Comparison of ENCODE assay signal across 10 cellular contexts in the genomic region with DNA sequence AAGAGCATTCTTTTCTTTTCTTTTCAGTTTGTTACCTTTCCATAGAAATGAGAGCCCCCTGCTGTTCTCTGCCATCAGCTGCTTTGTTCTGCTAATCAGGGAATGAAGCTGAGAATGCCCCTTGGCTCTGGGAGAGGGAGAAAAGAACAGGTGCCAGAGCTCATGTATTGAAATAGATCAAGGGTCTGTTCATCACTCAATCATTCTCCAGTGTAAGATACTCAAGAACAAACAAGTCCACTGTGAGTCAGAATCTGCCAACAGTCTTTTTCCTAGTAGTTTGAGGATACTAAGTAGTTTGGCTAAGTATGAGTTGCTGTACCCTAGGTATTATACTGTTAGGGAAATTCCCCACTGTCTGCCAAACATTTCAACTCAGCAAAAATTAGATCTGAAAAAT.
A peak's percentile ranks its signal among the peaks of the same experiment; 100 is the strongest.
DNase-seq lines count a peak whose midpoint lies in the region.
"Had no signal": no experiment of that assay in that cellular context is flagged by ENCODE, and none has a peak within 500 bp of the region (broad histone marks: within the 10 kb centered on the region; RNA-seq: fewer than 3 reads in every experiment).

No MANE protein-coding gene starts in this region.

- intact Hi-C loops in activated CD4-positive, alpha-beta memory T cell treated with anti-CD3 and anti-CD28 coated beads for 36 hours (cut with micrococcal nuclease): loop anchor here (1.0 to 10.0 kb wide), 10 partner anchors 137 to 747 kb away; a partner anchor contains a TSS

- no peak overlapping the region for H3K4me3 Mint-ChIP-seq in CD8-positive, alpha-beta memory T cell
- peak overlapping the region; percentile 29 for H3K4me3 Mint-ChIP-seq in activated CD4-positive, alpha-beta memory T cell treated with anti-CD3 and anti-CD28 coated beads for 36 hours

- H3K4me1 ChIP-seq in CD8-positive, alpha-beta memory T cell (ENCODE audit: insufficient read depth, low read length): peaks cover 19% of the 10 kb centered on the region
- peaks cover 2% of the 10 kb centered on the region; the same call in 1 of the 2 replicates for H3K4me1 ChIP-seq in HAP-1

- no peak overlapping the region for H3K4me3 ChIP-seq in CD8-positive, alpha-beta memory T cell (ENCODE audit: low read length)
- no peak overlapping the region for H3K4me3 ChIP-seq in HAP-1

- no peaks in the 10 kb centered on the region for H3K36me3 Mint-ChIP-seq in CD8-positive, alpha-beta memory T cell
- no peaks in the 10 kb centered on the region for H3K36me3 Mint-ChIP-seq in activated CD4-positive, alpha-beta memory T cell treated with anti-CD3 and anti-CD28 coated beads for 36 hours

- in situ Hi-C loops in HAP-1 (cut with MboI; ENCODE audit: low sequenced_read_pairs): no loop called here

- H3K4me1 Mint-ChIP-seq in CD8-positive, alpha-beta memory T cell: peaks cover 17 to 48% (median 31%) of the 10 kb centered on the region in 3 donors
- H3K4me1 Mint-ChIP-seq in activated CD4-positive, alpha-beta memory T cell treated with anti-CD3 and anti-CD28 coated beads for 36 hours (ENCODE audit: low read depth): peaks cover 45% of the 10 kb centered on the region

- no peak for DNase-seq in CD8-positive, alpha-beta memory T cell
- DNase-seq in HAP-1 (ENCODE audit: low spot score in 2 of 2) (peak; percentile 5 to 27), iPS DF 4.7 (ENCODE audit: extremely low read depth, low spot score) (peak; percentile 74), HPDE6-E6E7 (ENCODE audit: extremely low spot score) (no peak), NCI-H446 (lab: John Stamatoyannopoulos, UW) (no peak), globus pallidus (ENCODE audit: low spot score) (no peak)
- no peak for DNase-seq in activated CD4-positive, alpha-beta memory T cell treated with anti-CD3 and anti-CD28 coated beads for 36 hours
- no peak for DNase-seq in stimulated activated naive CD4-positive, alpha-beta T cell (lab: John Stamatoyannopoulos, UW)
- DNase-seq: KG1, SW 1271 had no signal

- no peaks in the 10 kb centered on the region for H3K27me3 ChIP-seq in CD8-positive, alpha-beta memory T cell (ENCODE audit: insufficient read depth, low read length, poor library complexity, severe bottlenecking)
- H3K27me3 ChIP-seq in HAP-1 (ENCODE audit: low read depth): no peaks in the 10 kb centered on the region

- CTCF ChIA-PET in CD8-positive, alpha-beta memory T cell (lab: Charles Lee): interaction anchor here (0.6 kb wide), 1 partner anchor 887 kb away, joined by 3 read pairs; no protein-coding TSS in a partner anchor
- CTCF ChIA-PET in activated CD4-positive, alpha-beta memory T cell treated with anti-CD3 and anti-CD28 coated beads for 36 hours (lab: Charles Lee): interaction anchor here (1.1 kb wide), 1 partner anchor 13 kb away, joined by 3 read pairs; no protein-coding TSS in a partner anchor

- no peaks in the 10 kb centered on the region for H3K36me3 ChIP-seq in CD8-positive, alpha-beta memory T cell (ENCODE audit: insufficient read depth, low read length)
- no peaks in the 10 kb centered on the region for H3K36me3 ChIP-seq in HAP-1 (replicated peaks)

- no peak overlapping the region for H3K27ac ChIP-seq in CD8-positive, alpha-beta memory T cell (ENCODE audit: low read depth, low read length)

- no peaks in the 10 kb centered on the region for H3K9me3 Mint-ChIP-seq in CD8-positive, alpha-beta memory T cell
- H3K9me3 Mint-ChIP-seq in activated CD4-positive, alpha-beta memory T cell treated with anti-CD3 and anti-CD28 coated beads for 36 hours: no peaks in the 10 kb centered on the region

- peaks cover 0 to 3% of the 10 kb centered on the region in 2 donors for H3K27me3 Mint-ChIP-seq in CD8-positive, alpha-beta memory T cell
- H3K27me3 Mint-ChIP-seq in activated CD4-positive, alpha-beta memory T cell treated with anti-CD3 and anti-CD28 coated beads for 36 hours: no peaks in the 10 kb centered on the region

- H3K27ac Mint-ChIP-seq in CD8-positive, alpha-beta memory T cell: peak overlapping the region in 7 of 8 donors; percentile 11 to 87 (median 65)
- peak overlapping the region; percentile 88 for H3K27ac Mint-ChIP-seq in activated CD4-positive, alpha-beta memory T cell treated with anti-CD3 and anti-CD28 coated beads for 36 hours

- POLR2A ChIA-PET in CD8-positive, alpha-beta memory T cell (lab: Charles Lee): no interaction called here
- POLR2A ChIA-PET in activated CD4-positive, alpha-beta memory T cell treated with anti-CD3 and anti-CD28 coated beads for 36 hours (lab: Charles Lee): no interaction called here

- H3K9me3 ChIP-seq in CD8-positive, alpha-beta memory T cell (ENCODE audit: low read length): no peaks in the 10 kb centered on the region
- H3K9me3 ChIP-seq in HAP-1: no peaks in the 10 kb centered on the region

Comparison
In these comparisons a context has a peak if more than half of its experiments do, and no peak if none do; other contexts are left out.
1. DNase-seq: peak in HAP-1 (2 of 2) and iPS DF 4.7 (single experiment); none in CD8-positive, alpha-beta memory T cell (0 of 5), activated CD4-positive, alpha-beta memory T cell treated with anti-CD3 and anti-CD28 coated beads for 36 hours (single experiment), stimulated activated naive CD4-positive, alpha-beta T cell (0 of 6), HPDE6-E6E7 (single experiment), NCI-H446 (0 of 2) and globus pallidus (single experiment).